In the genomic region with DNA sequence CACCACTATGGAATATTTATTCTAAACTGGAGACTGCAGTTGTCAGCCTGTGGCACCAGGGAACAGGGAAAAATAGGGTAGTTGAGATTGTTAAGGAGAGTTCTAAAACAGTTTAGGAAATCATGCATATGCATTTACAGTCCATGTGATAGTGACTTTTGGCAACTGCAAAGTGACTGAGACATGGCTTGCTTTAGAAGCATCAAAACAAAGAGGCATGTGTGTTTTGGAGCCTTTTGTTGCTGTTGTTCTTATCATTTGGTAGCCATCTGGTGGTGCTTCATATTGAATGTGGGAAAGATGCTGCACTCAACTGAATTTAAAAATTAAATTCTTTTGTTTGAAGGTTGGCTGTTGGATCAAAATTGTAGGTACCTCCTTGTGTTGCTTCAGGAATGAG, we compare ENCODE assay signal across 1 cellular context.
TF ChIP-seq lines count a peak whose summit lies in the region.

No MANE protein-coding gene starts in this region.

TF ChIP-seq in GM12878, 131 proteins besides CTCF, POLR2A, EP300 and RAD21 (continued from another document):
- TF ChIP-seq, protein P1, sequence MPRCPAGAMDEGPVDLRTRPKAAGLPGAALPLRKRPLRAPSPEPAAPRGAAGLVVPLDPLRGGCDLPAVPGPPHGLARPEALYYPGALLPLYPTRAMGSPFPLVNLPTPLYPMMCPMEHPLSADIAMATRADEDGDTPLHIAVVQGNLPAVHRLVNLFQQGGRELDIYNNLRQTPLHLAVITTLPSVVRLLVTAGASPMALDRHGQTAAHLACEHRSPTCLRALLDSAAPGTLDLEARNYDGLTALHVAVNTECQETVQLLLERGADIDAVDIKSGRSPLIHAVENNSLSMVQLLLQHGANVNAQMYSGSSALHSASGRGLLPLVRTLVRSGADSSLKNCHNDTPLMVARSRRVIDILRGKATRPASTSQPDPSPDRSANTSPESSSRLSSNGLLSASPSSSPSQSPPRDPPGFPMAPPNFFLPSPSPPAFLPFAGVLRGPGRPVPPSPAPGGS (IDR thresholded peaks at IDR 0.05; ENCODE audit: borderline replicate concordance, insufficient read depth, low read depth, low read length, poor library complexity, severe bottlenecking): no peak
- TF ChIP-seq PAX5 (IDR thresholded peaks at IDR 0.05; ENCODE audit: borderline replicate concordance, low read depth, low read length) (no peak), RFX5 (IDR thresholded peaks at IDR 0.05; ENCODE audit: low read depth, low read length) (no peak), DPF2 (IDR thresholded peaks at IDR 0.05) (no peak), KDM1A (IDR thresholded peaks at IDR 0.05; ENCODE audit: borderline replicate concordance) (no peak), IKZF2 (IDR thresholded peaks at IDR 0.05) (no peak), RAD51 (IDR thresholded peaks at IDR 0.05) (no peak), BHLHE40 (IDR thresholded peaks at IDR 0.05; ENCODE audit: borderline replicate concordance in 1 of 2, low read depth in 2 of 2, low read length in 1 of 2) (no peak)
- TF ChIP-seq, protein P2, sequence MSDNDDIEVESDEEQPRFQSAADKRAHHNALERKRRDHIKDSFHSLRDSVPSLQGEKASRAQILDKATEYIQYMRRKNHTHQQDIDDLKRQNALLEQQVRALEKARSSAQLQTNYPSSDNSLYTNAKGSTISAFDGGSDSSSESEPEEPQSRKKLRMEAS (IDR thresholded peaks at IDR 0.05; ENCODE audit: low read depth, low read length): no peak
- TF ChIP-seq, protein P3, sequence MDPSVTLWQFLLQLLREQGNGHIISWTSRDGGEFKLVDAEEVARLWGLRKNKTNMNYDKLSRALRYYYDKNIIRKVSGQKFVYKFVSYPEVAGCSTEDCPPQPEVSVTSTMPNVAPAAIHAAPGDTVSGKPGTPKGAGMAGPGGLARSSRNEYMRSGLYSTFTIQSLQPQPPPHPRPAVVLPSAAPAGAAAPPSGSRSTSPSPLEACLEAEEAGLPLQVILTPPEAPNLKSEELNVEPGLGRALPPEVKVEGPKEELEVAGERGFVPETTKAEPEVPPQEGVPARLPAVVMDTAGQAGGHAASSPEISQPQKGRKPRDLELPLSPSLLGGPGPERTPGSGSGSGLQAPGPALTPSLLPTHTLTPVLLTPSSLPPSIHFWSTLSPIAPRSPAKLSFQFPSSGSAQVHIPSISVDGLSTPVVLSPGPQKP (IDR thresholded peaks at IDR 0.05; ENCODE audit: low read depth, low read length): no peak
- TF ChIP-seq, protein P4, sequence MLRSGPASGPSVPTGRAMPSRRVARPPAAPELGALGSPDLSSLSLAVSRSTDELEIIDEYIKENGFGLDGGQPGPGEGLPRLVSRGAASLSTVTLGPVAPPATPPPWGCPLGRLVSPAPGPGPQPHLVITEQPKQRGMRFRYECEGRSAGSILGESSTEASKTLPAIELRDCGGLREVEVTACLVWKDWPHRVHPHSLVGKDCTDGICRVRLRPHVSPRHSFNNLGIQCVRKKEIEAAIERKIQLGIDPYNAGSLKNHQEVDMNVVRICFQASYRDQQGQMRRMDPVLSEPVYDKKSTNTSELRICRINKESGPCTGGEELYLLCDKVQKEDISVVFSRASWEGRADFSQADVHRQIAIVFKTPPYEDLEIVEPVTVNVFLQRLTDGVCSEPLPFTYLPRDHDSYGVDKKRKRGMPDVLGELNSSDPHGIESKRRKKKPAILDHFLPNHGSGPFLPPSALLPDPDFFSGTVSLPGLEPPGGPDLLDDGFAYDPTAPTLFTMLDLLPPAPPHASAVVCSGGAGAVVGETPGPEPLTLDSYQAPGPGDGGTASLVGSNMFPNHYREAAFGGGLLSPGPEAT (IDR thresholded peaks at IDR 0.05; ENCODE audit: low read depth): no peak
